ENCODE assay signal across 14 cellular contexts in the genomic region with DNA sequence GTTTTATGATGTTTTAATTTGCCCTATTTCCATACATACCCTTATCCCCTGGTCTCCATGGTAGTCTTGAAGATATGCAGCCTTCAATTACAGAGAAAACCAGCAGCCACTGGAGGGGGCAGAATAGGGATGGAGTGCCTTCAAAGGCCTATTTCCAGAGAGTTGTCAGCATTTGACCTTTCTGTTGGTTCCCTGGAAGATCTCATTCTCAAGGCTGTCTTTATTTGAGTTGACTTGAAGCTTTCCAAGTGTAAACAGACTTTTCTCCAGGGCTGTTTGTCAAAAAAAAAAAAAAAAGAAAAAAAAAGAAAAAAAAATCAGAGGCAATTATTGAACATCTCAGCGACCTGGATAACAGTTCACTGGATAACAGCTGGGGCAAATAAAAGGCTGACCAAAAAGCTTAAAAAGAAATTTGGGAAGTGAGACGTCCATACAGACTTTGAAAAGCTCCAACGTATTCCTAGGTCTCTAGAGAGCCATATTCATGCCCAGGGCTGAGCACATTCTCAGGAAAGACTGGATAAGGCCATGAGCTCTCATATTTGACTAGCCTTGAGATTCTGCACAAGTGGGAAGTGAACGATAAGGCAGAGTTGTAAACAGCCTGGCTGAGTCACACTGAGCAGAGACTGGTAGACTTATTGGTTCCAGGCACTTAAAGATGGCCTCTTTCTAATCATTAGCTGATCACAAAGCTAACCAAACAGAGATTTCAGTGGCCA.
A peak's percentile ranks its signal among the peaks of the same experiment; 100 is the strongest.
DNase-seq lines count a peak whose midpoint lies in the region; ATAC-seq and TF ChIP-seq lines count a peak whose summit lies in the region.
"Had no signal": no experiment of that assay in that cellular context is flagged by ENCODE, and none has a peak within 500 bp of the region (broad histone marks: within the 10 kb centered on the region; RNA-seq: fewer than 3 reads in every experiment).

No MANE protein-coding gene starts in this region.

- DNase-seq in RPMI7951 (ENCODE audit: low read depth) (peak; percentile 45), fibroblast of lung (ENCODE audit: low read depth in 2 of 2) (peak; percentile 37 to 81), mucosa of gallbladder (ENCODE audit: low spot score) (peak; percentile 48), thoracic aorta (ENCODE audit: low spot score) (no peak)
- DNase-seq in stimulated activated CD4-positive, alpha-beta T cell treated with anti-CD3 and anti-CD28 coated beads, Interleukin-12 subunit alpha, Interleukin-12 subunit beta, amount 100 ng/mL, for 4 hours = no peak
- no peak for DNase-seq in activated CD4-positive, alpha-beta T cell treated with anti-CD3 and anti-CD28 coated beads for 4 hours
- DNase-seq: amniotic stem cell; CD4-positive, alpha-beta memory T cell; naive B cell; NCI-H1417; NCI-H526 had no signal

- no peaks in the 10 kb centered on the region for H4K20me1 ChIP-seq in fibroblast of lung (ENCODE audit: control insufficient read depth, extremely low read depth, insufficient read depth, low read length)

- H3K79me2 ChIP-seq in fibroblast of lung (ENCODE audit: control insufficient read depth, insufficient read depth, low read length) = no peaks in the 10 kb centered on the region

- peaks cover 4% of the 10 kb centered on the region for H3K4me1 ChIP-seq in fibroblast of lung (ENCODE audit: control insufficient read depth, extremely low read depth, insufficient read depth, low read length)
- H3K4me1 ChIP-seq in thoracic aorta (ENCODE audit: control insufficient read depth in 1 of 2, low read depth in 2 of 2) = peaks cover 10 to 50% of the 10 kb centered on the region in 2 donors
- H3K4me1 ChIP-seq: SJSA1 had no signal

- TF ChIP-seq CTCF in fibroblast of lung (conservative IDR thresholded peaks at IDR 0.05 in 1 of 2, IDR thresholded peaks at IDR 0.05 in 1 of 2; ENCODE audit: low read depth in 1 of 2, low read length in 2 of 2) (no peak), thoracic aorta (IDR thresholded peaks at IDR 0.05) (no peak)

- H3K27ac ChIP-seq in fibroblast of lung (ENCODE audit: insufficient read depth, low read length) (no peak overlapping the region), thoracic aorta (peak overlapping the region; percentile 66 to 92)
- H3K27ac ChIP-seq: SJSA1 had no signal

- H3K4me3 ChIP-seq in fibroblast of lung (replicated peaks in 1 of 4; ENCODE audit: control extremely low read depth in 1 of 4, insufficient read depth in 1 of 4, low read depth in 3 of 4, low read length in 4 of 4) (no peak overlapping the region), thoracic aorta (no peak overlapping the region)
- H3K4me3 ChIP-seq: SJSA1 had no signal

- H3K4me2 ChIP-seq in fibroblast of lung (ENCODE audit: extremely low read depth, insufficient read depth, low read length) = no peak overlapping the region

- H3K9me3 ChIP-seq in fibroblast of lung (ENCODE audit: control insufficient read depth, insufficient read depth, low read depth, low read length) (no peaks in the 10 kb centered on the region), thoracic aorta (peaks cover 6% of the 10 kb centered on the region)
- H3K9me3 ChIP-seq: SJSA1 had no signal

- ATAC-seq in thoracic aorta (ENCODE audit: insufficient number of reproducible peaks, low FRiP score, low read depth) = peak; percentile 53
- no peak for ATAC-seq in GM18511 (IDR thresholded peaks at IDR 0.05; ENCODE audit: unreplicated experiment)
- ATAC-seq in GM19023 (IDR thresholded peaks at IDR 0.05; ENCODE audit: unreplicated experiment) = no peak

- H3K27me3 ChIP-seq in fibroblast of lung (ENCODE audit: control insufficient read depth, insufficient read depth, low read length) = no peaks in the 10 kb centered on the region
- no peaks in the 10 kb centered on the region for H3K27me3 ChIP-seq in thoracic aorta (replicated peaks; ENCODE audit: insufficient read depth)
- H3K27me3 ChIP-seq: SJSA1 had no signal

- no peak overlapping the region for H3K9ac ChIP-seq in fibroblast of lung (ENCODE audit: insufficient read depth, low read length)

- H3K36me3 ChIP-seq in fibroblast of lung (ENCODE audit: control insufficient read depth, insufficient read depth, low read length) (no peaks in the 10 kb centered on the region), thoracic aorta (no peaks in the 10 kb centered on the region)
- H3K36me3 ChIP-seq: SJSA1 had no signal

- H2AFZ ChIP-seq in fibroblast of lung (ENCODE audit: low read length) = no peak overlapping the region

Comparison
In these comparisons a context has a peak if more than half of its experiments do, and no peak if none do; other contexts are left out.
1. DNase-seq: peak in RPMI7951 (single experiment), fibroblast of lung (2 of 2) and mucosa of gallbladder (single experiment); none in thoracic aorta (single experiment), stimulated activated CD4-positive, alpha-beta T cell treated with anti-CD3 and anti-CD28 coated beads, Interleukin-12 subunit alpha, Interleukin-12 subunit beta, amount 100 ng/mL, for 4 hours (single experiment) and activated CD4-positive, alpha-beta T cell treated with anti-CD3 and anti-CD28 coated beads for 4 hours (0 of 2).